2 cellular contexts compared by ENCODE assay signal in the genomic region with DNA sequence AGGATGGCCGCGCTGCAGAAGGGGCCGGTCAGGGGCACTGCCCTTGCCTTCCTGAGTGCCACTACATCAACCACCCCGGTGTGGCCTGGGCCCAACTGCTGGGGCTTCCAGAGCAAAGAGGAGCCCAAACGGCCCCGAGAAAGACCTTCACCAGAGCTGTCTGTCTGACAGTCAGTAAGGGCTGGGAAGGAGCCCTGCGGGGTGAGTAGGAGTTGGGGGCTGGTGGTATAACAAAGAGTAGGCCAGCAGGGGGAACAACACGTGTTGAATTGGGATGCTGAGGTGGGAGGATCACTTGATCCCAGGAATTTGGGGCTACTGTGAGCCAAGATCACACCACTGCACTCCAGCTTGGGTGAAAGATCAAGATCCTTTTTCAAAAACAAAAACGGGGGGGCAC.
TF ChIP-seq lines count a peak whose summit lies in the region.

No MANE protein-coding gene starts in this region.

TF ChIP-seq in HepG2, 621 proteins besides CTCF, POLR2A, EP300 and RAD21:
- TF ChIP-seq TFDP1 (CRISPR knock-in tag; IDR thresholded peaks at IDR 0.05; ENCODE audit: borderline replicate concordance) (no peak), ZNF343 (CRISPR knock-in tag; IDR thresholded peaks at IDR 0.05) (0 out of 2 replicates have a peak, but pooled peaks have one; percentile 20)
TF ChIP-seq in HepG2: peak in this region for 1.

TF ChIP-seq in WTC11, 78 proteins besides CTCF, POLR2A, EP300 and RAD21:
- TF ChIP-seq ZBTB21 (CRISPR knock-in tag; IDR thresholded peaks at IDR 0.05; ENCODE audit: borderline replicate concordance): no peak
- no peak for TF ChIP-seq ZNF532 (CRISPR knock-in tag; IDR thresholded peaks at IDR 0.05; ENCODE audit: borderline replicate concordance)
- no peak for TF ChIP-seq ZNF671 (CRISPR knock-in tag; IDR thresholded peaks at IDR 0.05)
- TF ChIP-seq, protein P1, sequence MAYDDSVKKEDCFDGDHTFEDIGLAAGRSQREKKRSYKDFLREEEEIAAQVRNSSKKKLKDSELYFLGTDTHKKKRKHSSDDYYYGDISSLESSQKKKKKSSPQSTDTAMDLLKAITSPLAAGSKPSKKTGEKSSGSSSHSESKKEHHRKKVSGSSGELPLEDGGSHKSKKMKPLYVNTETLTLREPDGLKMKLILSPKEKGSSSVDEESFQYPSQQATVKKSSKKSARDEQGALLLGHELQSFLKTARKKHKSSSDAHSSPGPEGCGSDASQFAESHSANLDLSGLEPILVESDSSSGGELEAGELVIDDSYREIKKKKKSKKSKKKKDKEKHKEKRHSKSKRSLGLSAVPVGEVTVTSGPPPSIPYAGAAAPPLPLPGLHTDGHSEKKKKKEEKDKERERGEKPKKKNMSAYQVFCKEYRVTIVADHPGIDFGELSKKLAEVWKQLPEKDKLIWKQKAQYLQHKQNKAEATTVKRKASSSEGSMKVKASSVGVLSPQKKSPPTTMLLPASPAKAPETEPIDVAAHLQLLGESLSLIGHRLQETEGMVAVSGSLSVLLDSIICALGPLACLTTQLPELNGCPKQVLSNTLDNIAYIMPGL (CRISPR knock-in tag; IDR thresholded peaks at IDR 0.05): no peak
- no peak for TF ChIP-seq CDX4 (CRISPR knock-in tag; IDR thresholded peaks at IDR 0.05; ENCODE audit: borderline replicate concordance)
- peak; percentile 26; the same call in 1 of the 2 replicates for TF ChIP-seq USF1 (CRISPR knock-in tag; IDR thresholded peaks at IDR 0.05)
- TF ChIP-seq, protein P2, sequence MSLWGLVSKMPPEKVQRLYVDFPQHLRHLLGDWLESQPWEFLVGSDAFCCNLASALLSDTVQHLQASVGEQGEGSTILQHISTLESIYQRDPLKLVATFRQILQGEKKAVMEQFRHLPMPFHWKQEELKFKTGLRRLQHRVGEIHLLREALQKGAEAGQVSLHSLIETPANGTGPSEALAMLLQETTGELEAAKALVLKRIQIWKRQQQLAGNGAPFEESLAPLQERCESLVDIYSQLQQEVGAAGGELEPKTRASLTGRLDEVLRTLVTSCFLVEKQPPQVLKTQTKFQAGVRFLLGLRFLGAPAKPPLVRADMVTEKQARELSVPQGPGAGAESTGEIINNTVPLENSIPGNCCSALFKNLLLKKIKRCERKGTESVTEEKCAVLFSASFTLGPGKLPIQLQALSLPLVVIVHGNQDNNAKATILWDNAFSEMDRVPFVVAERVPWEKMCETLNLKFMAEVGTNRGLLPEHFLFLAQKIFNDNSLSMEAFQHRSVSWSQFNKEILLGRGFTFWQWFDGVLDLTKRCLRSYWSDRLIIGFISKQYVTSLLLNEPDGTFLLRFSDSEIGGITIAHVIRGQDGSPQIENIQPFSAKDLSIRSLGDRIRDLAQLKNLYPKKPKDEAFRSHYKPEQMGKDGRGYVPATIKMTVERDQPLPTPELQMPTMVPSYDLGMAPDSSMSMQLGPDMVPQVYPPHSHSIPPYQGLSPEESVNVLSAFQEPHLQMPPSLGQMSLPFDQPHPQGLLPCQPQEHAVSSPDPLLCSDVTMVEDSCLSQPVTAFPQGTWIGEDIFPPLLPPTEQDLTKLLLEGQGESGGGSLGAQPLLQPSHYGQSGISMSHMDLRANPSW (CRISPR knock-in tag; conservative IDR thresholded peaks at IDR 0.05; ENCODE audit: low read depth): no peak
- TF ChIP-seq SP1 (CRISPR knock-in tag; conservative IDR thresholded peaks at IDR 0.05): 0 out of 2 replicates have a peak, but pooled peaks have one; percentile 32
- peak; percentile 50; the same call in 1 of the 2 replicates for TF ChIP-seq USF2 (CRISPR knock-in tag; IDR thresholded peaks at IDR 0.05)
- TF ChIP-seq RORB (CRISPR knock-in tag; IDR thresholded peaks at IDR 0.05): no peak
- TF ChIP-seq ZNF425 (CRISPR knock-in tag; conservative IDR thresholded peaks at IDR 0.05): no peak
- no peak for TF ChIP-seq TCF7 (CRISPR knock-in tag; IDR thresholded peaks at IDR 0.05; ENCODE audit: low read depth)
- no peak for TF ChIP-seq CREM (CRISPR knock-in tag; IDR thresholded peaks at IDR 0.05)
